ENCODE assay signal across 9 cellular contexts in the genomic region with DNA sequence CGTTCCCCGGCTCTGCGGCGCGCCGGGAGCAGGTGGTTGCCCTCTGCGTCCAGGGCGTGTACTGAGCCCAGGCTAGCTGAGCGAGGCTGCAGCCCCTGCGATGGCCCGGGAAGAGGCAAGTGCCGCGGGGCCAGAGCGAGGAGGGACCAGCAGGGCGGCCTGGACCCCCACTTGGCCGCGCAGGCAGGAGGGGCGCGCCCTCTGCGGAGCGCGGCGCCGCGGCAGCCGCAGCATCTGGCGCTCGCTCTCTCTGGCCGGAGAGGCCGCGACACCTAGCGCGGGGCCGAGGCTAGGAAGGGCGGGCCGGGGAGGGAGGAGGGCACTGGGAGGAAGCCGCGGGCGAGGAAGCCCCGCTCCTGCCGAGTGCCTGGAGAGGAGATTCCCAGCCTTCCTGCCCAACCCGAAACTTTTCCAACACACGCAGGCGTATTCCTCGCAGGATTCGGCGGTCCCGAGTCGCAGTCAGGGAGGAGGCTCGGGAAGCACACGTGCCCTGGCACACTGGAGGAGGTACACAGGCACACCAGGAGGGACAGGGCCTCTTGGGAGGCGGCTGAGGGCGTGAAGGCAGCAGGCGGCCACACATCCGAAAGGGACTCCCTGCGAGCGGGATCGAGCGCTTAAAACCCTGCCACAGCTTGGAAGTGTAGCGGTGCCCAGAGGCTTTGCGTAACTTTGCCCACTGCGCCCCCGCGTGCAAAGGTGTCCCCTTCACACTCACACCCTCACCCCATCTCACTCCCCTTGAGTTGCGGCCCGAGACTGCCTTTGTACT.
DNase-seq lines count a peak whose midpoint lies in the region; ATAC-seq lines count a peak whose summit lies in the region.
"Had no signal": no experiment of that assay in that cellular context is flagged by ENCODE, and none has a peak within 500 bp of the region (broad histone marks: within the 10 kb centered on the region; RNA-seq: fewer than 3 reads in every experiment).

No MANE protein-coding gene starts in this region.

- peak overlapping the region; percentile 64 for H3K4me3 ChIP-seq in adipocyte (ENCODE audit: low read length)

- H3K9me3 ChIP-seq in adipocyte (ENCODE audit: control insufficient read depth, low read length), result no peaks in the 10 kb centered on the region

- H3K9ac ChIP-seq in adipocyte (ENCODE audit: low read length), result no peak overlapping the region

- peaks cover 86% of the 10 kb centered on the region for H3K27me3 ChIP-seq in adipocyte (replicated peaks; ENCODE audit: control insufficient read depth, insufficient read depth, low read length)

- H3K36me3 ChIP-seq in adipocyte (ENCODE audit: control insufficient read depth, insufficient read depth, low read length, severe bottlenecking), result no peaks in the 10 kb centered on the region

- ATAC-seq in GM21723 (IDR thresholded peaks at IDR 0.05; ENCODE audit: unreplicated experiment), result no peak
- ATAC-seq: HCT116 had no signal

- peak; percentile 48 for DNase-seq in NCI-H2171 treated with DMSO at 0.1 percent for 48 hours (lab: John Stamatoyannopoulos, UW)
- DNase-seq in NCI-H2171 (lab: John Stamatoyannopoulos, UW), result no peak
- no peak for DNase-seq in adipocyte (ENCODE audit: low read depth)
- peak; percentile 86 for DNase-seq in islet precursor cell
- peak; percentile 47 for DNase-seq in superior temporal gyrus (ENCODE audit: extremely low spot score)
- DNase-seq in AG08396 (ENCODE audit: low spot score), result no peak
- no peak for DNase-seq in GM03348 (ENCODE audit: low spot score)

- peaks cover 19% of the 10 kb centered on the region for H3K4me1 ChIP-seq in adipocyte (ENCODE audit: control insufficient read depth, insufficient read depth, low read length)

Comparison
In these comparisons a context has a peak if more than half of its experiments do, and no peak if none do; other contexts are left out.
1. DNase-seq: peak in NCI-H2171 treated with DMSO at 0.1 percent for 48 hours (single experiment), islet precursor cell (single experiment) and superior temporal gyrus (single experiment); none in NCI-H2171 (single experiment), adipocyte (single experiment), AG08396 (single experiment) and GM03348 (single experiment).